1 cellular context compared by ENCODE assay signal in genomic region chr1:156740307-156740678, GRCh38.
TF ChIP-seq lines count a peak whose summit lies in the region.

No MANE protein-coding gene starts in this region.

TF ChIP-seq in WTC11, 78 proteins besides CTCF, POLR2A, EP300 and RAD21 (continued from another document):
- TF ChIP-seq HMGA2 (CRISPR knock-in tag; IDR thresholded peaks at IDR 0.05) (no peak), GTF2I (CRISPR knock-in tag; conservative IDR thresholded peaks at IDR 0.05) (no peak)
TF ChIP-seq in WTC11: peak in this region for 0.
